1 cellular context compared by ENCODE assay signal in the genomic region with DNA sequence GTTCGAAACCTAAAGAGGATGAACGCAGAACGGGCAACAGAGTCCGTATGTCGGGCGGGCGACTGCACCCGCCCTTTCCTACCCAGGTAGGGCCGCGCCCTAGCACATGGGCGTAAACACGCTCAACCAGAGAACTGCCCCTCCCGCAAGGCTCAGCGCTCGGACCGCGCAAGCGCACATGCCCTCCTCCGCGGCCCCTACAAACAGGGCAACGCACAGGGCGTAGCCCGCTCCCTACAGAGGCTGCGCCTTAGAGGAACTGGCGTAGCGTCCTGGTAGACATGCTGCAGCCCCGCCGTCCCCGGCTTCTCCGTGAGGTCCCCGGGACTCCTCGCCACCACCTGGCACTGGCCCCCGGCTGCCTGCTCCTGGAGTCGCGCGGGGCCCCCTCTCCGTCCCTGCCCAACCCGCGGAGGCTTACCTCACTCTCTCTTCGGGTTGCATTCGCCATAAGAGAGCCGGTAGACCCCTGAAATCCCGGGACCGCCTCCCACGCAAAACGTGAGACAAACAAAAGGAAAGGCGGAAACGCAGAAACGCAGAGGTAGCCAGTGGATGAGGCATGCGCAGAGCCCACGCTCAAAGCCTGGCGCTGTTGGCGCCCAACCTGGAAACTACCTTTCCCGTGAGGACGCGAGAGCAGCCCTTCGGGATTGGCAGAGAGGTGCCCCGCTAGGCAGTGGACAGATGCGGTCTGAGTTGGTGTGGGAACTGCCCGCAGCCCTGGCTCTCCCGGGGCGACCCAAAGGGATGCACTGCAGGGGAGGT.
TF ChIP-seq lines count a peak whose summit lies in the region.

A gene (minus strand): TSS at position 518 of the 768 bp plus-strand sequence. CDS start 1,642 bp downstream, outside the sequence.

TF ChIP-seq in HepG2, 621 proteins besides CTCF, POLR2A, EP300 and RAD21 (continued from another document and continues in another):
- TF ChIP-seq, protein P1, sequence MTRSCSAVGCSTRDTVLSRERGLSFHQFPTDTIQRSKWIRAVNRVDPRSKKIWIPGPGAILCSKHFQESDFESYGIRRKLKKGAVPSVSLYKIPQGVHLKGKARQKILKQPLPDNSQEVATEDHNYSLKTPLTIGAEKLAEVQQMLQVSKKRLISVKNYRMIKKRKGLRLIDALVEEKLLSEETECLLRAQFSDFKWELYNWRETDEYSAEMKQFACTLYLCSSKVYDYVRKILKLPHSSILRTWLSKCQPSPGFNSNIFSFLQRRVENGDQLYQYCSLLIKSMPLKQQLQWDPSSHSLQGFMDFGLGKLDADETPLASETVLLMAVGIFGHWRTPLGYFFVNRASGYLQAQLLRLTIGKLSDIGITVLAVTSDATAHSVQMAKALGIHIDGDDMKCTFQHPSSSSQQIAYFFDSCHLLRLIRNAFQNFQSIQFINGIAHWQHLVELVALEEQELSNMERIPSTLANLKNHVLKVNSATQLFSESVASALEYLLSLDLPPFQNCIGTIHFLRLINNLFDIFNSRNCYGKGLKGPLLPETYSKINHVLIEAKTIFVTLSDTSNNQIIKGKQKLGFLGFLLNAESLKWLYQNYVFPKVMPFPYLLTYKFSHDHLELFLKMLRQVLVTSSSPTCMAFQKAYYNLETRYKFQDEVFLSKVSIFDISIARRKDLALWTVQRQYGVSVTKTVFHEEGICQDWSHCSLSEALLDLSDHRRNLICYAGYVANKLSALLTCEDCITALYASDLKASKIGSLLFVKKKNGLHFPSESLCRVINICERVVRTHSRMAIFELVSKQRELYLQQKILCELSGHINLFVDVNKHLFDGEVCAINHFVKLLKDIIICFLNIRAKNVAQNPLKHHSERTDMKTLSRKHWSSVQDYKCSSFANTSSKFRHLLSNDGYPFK (CRISPR knock-in tag; IDR thresholded peaks at IDR 0.05; ENCODE audit: borderline replicate concordance), result peak; percentile 94; the same call in 1 of the 2 replicates
- TF ChIP-seq RFX5 (IDR thresholded peaks at IDR 0.05; ENCODE audit: low read depth, low read length), result no peak
- TF ChIP-seq SUZ12 (IDR thresholded peaks at IDR 0.05; ENCODE audit: low read depth, low read length), result no peak; the same call in 1 of the 2 replicates
- TF ChIP-seq SIN3A (IDR thresholded peaks at IDR 0.05; ENCODE audit: borderline replicate concordance, low read depth, low read length), result peak; percentile 70; the same call in 1 of the 2 replicates
- TF ChIP-seq, protein P2, sequence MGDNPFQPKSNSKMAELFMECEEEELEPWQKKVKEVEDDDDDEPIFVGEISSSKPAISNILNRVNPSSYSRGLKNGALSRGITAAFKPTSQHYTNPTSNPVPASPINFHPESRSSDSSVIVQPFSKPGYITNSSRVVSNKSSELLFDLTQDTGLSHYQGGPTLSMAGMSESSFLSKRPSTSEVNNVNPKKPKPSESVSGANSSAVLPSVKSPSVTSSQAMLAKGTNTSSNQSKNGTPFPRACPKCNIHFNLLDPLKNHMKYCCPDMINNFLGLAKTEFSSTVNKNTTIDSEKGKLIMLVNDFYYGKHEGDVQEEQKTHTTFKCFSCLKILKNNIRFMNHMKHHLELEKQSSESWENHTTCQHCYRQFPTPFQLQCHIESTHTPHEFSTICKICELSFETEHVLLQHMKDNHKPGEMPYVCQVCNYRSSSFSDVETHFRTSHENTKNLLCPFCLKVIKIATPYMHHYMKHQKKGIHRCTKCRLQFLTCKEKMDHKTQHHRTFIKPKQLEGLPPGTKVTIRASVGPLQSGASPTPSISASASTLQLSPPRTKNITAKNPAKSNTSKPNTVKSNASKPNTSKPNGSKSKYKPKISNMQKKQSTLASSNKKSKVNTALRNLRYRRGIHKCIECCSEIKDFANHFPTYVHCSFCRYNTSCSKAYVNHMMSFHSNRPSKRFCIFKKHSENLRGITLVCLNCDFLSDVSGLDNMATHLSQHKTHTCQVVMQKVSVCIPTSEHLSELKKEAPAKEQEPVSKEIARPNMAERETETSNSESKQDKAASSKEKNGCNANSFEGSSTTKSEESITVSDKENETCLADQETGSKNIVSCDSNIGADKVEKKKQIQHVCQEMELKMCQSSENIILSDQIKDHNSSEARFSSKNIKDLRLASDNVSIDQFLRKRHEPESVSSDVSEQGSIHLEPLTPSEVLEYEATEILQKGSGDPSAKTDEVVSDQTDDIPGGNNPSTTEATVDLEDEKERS (CRISPR knock-in tag; IDR thresholded peaks at IDR 0.05), result peak; percentile 74; the same call in 1 of the 2 replicates
- TF ChIP-seq ZNF629 (CRISPR knock-in tag; conservative IDR thresholded peaks at IDR 0.05), result peak; percentile 4; the same call in 1 of the 2 replicates
- TF ChIP-seq NFKBIZ (CRISPR knock-in tag; IDR thresholded peaks at IDR 0.05), result peak; percentile 29; the same call in 1 of the 2 replicates
- TF ChIP-seq SP1 (IDR thresholded peaks at IDR 0.05), result no peak
- TF ChIP-seq SP1 (CRISPR knock-in tag; IDR thresholded peaks at IDR 0.05), result peak; percentile 9; the same call in 1 of the 2 replicates
- TF ChIP-seq, protein P3, sequence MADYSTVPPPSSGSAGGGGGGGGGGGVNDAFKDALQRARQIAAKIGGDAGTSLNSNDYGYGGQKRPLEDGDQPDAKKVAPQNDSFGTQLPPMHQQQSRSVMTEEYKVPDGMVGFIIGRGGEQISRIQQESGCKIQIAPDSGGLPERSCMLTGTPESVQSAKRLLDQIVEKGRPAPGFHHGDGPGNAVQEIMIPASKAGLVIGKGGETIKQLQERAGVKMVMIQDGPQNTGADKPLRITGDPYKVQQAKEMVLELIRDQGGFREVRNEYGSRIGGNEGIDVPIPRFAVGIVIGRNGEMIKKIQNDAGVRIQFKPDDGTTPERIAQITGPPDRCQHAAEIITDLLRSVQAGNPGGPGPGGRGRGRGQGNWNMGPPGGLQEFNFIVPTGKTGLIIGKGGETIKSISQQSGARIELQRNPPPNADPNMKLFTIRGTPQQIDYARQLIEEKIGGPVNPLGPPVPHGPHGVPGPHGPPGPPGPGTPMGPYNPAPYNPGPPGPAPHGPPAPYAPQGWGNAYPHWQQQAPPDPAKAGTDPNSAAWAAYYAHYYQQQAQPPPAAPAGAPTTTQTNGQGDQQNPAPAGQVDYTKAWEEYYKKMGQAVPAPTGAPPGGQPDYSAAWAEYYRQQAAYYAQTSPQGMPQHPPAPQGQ (CRISPR knock-in tag; IDR thresholded peaks at IDR 0.05; ENCODE audit: borderline replicate concordance), result no peak
- peak; percentile 60 for TF ChIP-seq ERF (CRISPR knock-in tag; IDR thresholded peaks at IDR 0.05)
- 0 out of 2 replicates have a peak, but pooled peaks have one; percentile 63 for TF ChIP-seq ZSCAN29 (CRISPR knock-in tag; conservative IDR thresholded peaks at IDR 0.05)
- TF ChIP-seq TBX2 (CRISPR knock-in tag; IDR thresholded peaks at IDR 0.05; ENCODE audit: borderline replicate concordance), result peak; percentile 90
- peak; percentile 35; the same call in 1 of the 2 replicates for TF ChIP-seq ZC3H13 (CRISPR knock-in tag; IDR thresholded peaks at IDR 0.05)
- 0 out of 2 replicates have a peak, but pooled peaks have one; percentile 9 for TF ChIP-seq FOXP1 (IDR thresholded peaks at IDR 0.05)
- peak; percentile 70 for TF ChIP-seq FOXP1 (CRISPR knock-in tag; IDR thresholded peaks at IDR 0.05)
- TF ChIP-seq HOXA5 (CRISPR knock-in tag; IDR thresholded peaks at IDR 0.05), result peak; percentile 76
- 0 out of 2 replicates have a peak, but pooled peaks have one; percentile 28 for TF ChIP-seq ETV6 (CRISPR knock-in tag; conservative IDR thresholded peaks at IDR 0.05)
- TF ChIP-seq ZMYM4 (CRISPR knock-in tag; IDR thresholded peaks at IDR 0.05), result peak; percentile 76
- TF ChIP-seq MAFG (CRISPR knock-in tag; IDR thresholded peaks at IDR 0.05), result no peak
- TF ChIP-seq ZNF33A (CRISPR knock-in tag; IDR thresholded peaks at IDR 0.05; ENCODE audit: borderline replicate concordance), result 0 out of 2 replicates have a peak, but pooled peaks have one; percentile 35
- TF ChIP-seq, protein P4, sequence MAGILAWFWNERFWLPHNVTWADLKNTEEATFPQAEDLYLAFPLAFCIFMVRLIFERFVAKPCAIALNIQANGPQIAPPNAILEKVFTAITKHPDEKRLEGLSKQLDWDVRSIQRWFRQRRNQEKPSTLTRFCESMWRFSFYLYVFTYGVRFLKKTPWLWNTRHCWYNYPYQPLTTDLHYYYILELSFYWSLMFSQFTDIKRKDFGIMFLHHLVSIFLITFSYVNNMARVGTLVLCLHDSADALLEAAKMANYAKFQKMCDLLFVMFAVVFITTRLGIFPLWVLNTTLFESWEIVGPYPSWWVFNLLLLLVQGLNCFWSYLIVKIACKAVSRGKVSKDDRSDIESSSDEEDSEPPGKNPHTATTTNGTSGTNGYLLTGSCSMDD (CRISPR knock-in tag; IDR thresholded peaks at IDR 0.05), result no peak
- peak; percentile 98 for TF ChIP-seq DMAP1 (CRISPR knock-in tag; IDR thresholded peaks at IDR 0.05)
- TF ChIP-seq PRMT3 (CRISPR knock-in tag; IDR thresholded peaks at IDR 0.05; ENCODE audit: borderline replicate concordance, low read depth), result 0 out of 2 replicates have a peak, but pooled peaks have one; percentile 45
- TF ChIP-seq, protein P5, sequence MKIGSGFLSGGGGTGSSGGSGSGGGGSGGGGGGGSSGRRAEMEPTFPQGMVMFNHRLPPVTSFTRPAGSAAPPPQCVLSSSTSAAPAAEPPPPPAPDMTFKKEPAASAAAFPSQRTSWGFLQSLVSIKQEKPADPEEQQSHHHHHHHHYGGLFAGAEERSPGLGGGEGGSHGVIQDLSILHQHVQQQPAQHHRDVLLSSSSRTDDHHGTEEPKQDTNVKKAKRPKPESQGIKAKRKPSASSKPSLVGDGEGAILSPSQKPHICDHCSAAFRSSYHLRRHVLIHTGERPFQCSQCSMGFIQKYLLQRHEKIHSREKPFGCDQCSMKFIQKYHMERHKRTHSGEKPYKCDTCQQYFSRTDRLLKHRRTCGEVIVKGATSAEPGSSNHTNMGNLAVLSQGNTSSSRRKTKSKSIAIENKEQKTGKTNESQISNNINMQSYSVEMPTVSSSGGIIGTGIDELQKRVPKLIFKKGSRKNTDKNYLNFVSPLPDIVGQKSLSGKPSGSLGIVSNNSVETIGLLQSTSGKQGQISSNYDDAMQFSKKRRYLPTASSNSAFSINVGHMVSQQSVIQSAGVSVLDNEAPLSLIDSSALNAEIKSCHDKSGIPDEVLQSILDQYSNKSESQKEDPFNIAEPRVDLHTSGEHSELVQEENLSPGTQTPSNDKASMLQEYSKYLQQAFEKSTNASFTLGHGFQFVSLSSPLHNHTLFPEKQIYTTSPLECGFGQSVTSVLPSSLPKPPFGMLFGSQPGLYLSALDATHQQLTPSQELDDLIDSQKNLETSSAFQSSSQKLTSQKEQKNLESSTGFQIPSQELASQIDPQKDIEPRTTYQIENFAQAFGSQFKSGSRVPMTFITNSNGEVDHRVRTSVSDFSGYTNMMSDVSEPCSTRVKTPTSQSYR (CRISPR knock-in tag; IDR thresholded peaks at IDR 0.05; ENCODE audit: borderline replicate concordance), result 0 out of 2 replicates have a peak, but pooled peaks have one; percentile 17
- peak; percentile 51 for TF ChIP-seq ASH2L (IDR thresholded peaks at IDR 0.05; ENCODE audit: insufficient read length, low read depth, low read length)
- TF ChIP-seq ZNF354B (CRISPR knock-in tag; IDR thresholded peaks at IDR 0.05), result no peak
- TF ChIP-seq FOXM1 (CRISPR knock-in tag; IDR thresholded peaks at IDR 0.05), result no peak
- TF ChIP-seq MEF2D (CRISPR knock-in tag; IDR thresholded peaks at IDR 0.05), result no peak
- TF ChIP-seq, protein P6, sequence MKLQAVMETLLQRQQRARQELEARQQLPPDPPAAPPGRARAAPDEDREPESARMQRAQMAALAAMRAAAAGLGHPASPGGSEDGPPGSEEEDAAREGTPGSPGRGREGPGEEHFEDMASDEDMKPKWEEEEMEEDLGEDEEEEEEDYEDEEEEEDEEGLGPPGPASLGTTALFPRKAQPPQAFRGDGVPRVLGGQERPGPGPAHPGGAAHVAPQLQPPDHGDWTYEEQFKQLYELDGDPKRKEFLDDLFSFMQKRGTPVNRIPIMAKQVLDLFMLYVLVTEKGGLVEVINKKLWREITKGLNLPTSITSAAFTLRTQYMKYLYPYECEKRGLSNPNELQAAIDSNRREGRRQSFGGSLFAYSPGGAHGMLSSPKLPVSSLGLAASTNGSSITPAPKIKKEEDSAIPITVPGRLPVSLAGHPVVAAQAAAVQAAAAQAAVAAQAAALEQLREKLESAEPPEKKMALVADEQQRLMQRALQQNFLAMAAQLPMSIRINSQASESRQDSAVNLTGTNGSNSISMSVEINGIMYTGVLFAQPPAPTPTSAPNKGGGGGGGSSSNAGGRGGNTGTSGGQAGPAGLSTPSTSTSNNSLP (IDR thresholded peaks at IDR 0.05; ENCODE audit: low read depth, low read length), result 0 out of 2 replicates have a peak, but pooled peaks have one; percentile 36
- TF ChIP-seq DNMT3B (CRISPR knock-in tag; conservative IDR thresholded peaks at IDR 0.05), result peak; percentile 28; the same call in 1 of the 2 replicates
- TF ChIP-seq ZNF335 (CRISPR knock-in tag; IDR thresholded peaks at IDR 0.05), result peak; percentile 25; the same call in 1 of the 2 replicates
- peak; percentile 99 for TF ChIP-seq KLF12 (CRISPR knock-in tag; IDR thresholded peaks at IDR 0.05; ENCODE audit: borderline replicate concordance)
- TF ChIP-seq NONO (IDR thresholded peaks at IDR 0.05), result no peak
- TF ChIP-seq NONO (CRISPR knock-in tag; conservative IDR thresholded peaks at IDR 0.05), result peak; percentile 62; the same call in 1 of the 2 replicates
- TF ChIP-seq CCDC6 (CRISPR knock-in tag; IDR thresholded peaks at IDR 0.05), result peak; percentile 83; the same call in 1 of the 2 replicates
- no peak for TF ChIP-seq SOX6 (IDR thresholded peaks at IDR 0.05)
- TF ChIP-seq SOX6 (CRISPR knock-in tag; IDR thresholded peaks at IDR 0.05), result peak; percentile 81
- peak; percentile 63; the same call in 1 of the 2 replicates for TF ChIP-seq HIVEP1 (CRISPR knock-in tag; IDR thresholded peaks at IDR 0.05)
